Comparison of ENCODE assay signal across 2 cellular contexts in the genomic region with DNA sequence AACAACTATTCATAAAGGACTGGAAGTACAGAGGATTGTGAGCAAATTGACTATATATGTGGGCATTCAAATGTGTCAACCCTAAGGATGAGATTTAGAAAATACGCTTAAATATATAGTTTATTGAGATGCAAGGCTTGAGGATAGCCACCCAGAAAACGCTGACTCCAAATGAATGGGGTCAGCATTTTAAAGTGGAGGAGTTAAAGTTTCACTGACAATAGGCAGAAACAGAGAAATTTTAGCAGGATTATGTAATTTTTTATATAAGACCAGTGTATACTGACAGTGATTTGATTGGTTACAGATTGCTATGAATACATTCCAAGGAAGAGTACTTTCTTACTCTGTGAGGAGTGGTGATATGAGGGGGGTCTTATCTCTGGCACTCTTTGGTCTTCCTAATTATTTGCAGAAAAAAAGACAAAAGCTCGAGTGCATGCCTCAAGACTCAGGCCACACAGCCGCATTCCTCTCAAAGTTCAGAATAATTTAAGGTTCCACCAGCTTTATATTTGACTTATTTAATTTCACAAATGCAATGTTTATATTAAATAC.
TF ChIP-seq lines count a peak whose summit lies in the region.

No MANE protein-coding gene starts in this region.

TF ChIP-seq in HCT116, 20 proteins besides CTCF, POLR2A, EP300 and RAD21:
- no peak for TF ChIP-seq CEBPB (IDR thresholded peaks at IDR 0.05; ENCODE audit: low read depth)
- TF ChIP-seq SIN3A (IDR thresholded peaks at IDR 0.05; ENCODE audit: low read depth): no peak
- no peak for TF ChIP-seq ZNF274 (IDR thresholded peaks at IDR 0.05; ENCODE audit: low read depth, low read length)

TF ChIP-seq in K562, 482 proteins besides CTCF, POLR2A, EP300 and RAD21:
- TF ChIP-seq, protein P1, sequence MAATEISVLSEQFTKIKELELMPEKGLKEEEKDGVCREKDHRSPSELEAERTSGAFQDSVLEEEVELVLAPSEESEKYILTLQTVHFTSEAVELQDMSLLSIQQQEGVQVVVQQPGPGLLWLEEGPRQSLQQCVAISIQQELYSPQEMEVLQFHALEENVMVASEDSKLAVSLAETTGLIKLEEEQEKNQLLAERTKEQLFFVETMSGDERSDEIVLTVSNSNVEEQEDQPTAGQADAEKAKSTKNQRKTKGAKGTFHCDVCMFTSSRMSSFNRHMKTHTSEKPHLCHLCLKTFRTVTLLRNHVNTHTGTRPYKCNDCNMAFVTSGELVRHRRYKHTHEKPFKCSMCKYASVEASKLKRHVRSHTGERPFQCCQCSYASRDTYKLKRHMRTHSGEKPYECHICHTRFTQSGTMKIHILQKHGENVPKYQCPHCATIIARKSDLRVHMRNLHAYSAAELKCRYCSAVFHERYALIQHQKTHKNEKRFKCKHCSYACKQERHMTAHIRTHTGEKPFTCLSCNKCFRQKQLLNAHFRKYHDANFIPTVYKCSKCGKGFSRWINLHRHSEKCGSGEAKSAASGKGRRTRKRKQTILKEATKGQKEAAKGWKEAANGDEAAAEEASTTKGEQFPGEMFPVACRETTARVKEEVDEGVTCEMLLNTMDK (IDR thresholded peaks at IDR 0.05; ENCODE audit: borderline replicate concordance, insufficient read depth, low read depth, low read length, poor library complexity, severe bottlenecking): no peak
- TF ChIP-seq JUNB (CRISPR knock-in tag; conservative IDR thresholded peaks at IDR 0.05): no peak
- no peak for TF ChIP-seq RBM14 (IDR thresholded peaks at IDR 0.05; ENCODE audit: borderline replicate concordance, insufficient read depth, low read depth, low read length)
- TF ChIP-seq NONO (IDR thresholded peaks at IDR 0.05; ENCODE audit: low read depth in 2 of 2, low read length in 1 of 2): no peak
- no peak for TF ChIP-seq MAFK (IDR thresholded peaks at IDR 0.05; ENCODE audit: low read length)
- peak; percentile 53; the same call in 1 of the 2 replicates for TF ChIP-seq ZNF316 (IDR thresholded peaks at IDR 0.05)
- TF ChIP-seq MAFG (tag; conservative IDR thresholded peaks at IDR 0.05): 0 out of 2 replicates have a peak, but pooled peaks have one; percentile 8
